Comparison of ENCODE assay signal across 9 cellular contexts in the genomic region with DNA sequence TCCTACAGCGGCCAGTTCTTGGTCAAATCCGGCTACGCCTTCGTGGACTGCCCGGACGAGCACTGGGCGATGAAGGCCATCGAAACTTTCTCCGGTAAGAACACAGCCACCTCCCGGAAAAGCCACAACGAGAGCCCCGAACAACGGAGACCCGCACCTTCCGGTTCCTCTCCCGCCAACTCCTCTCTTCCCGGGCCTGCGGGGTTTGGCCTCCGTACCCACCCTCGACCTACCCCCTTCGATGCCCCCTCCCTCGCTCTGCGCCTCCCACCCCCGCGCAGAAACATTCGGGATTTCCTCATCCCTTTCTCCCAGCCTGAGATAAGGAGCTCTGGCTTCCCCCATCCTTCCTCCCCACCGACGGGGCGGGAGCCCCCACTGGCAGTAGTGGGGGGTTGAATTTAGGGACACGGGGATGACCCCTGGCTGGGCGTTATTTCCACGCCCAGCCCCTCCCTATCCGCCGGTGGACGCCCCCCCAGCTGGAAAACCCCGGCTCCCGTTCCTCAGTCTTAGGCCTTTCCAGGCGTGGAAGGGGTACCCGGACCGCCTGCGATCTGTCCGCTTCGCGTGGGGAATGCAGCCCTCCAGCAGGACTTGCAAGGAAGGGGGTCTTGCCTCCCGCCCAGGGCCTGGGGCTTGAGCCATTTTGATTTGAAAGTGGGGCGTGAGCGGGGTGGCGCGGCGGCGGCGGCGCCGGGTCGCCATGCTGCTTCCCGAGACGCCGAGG. TPM values are rescaled to one million over a fixed set of nuclear protein-coding genes. Genes with fewer than 3 reads are reported as not detected.
DNase-seq lines count a peak whose midpoint lies in the region; ATAC-seq and TF ChIP-seq lines count a peak whose summit lies in the region.
"Had no signal": no experiment of that assay in that cellular context is flagged by ENCODE, and none has a peak within 500 bp of the region (broad histone marks: within the 10 kb centered on the region; RNA-seq: fewer than 3 reads in every experiment).

No MANE protein-coding gene starts in this region.

- H3K36me3 ChIP-seq in WERI-Rb-1: peaks cover 56% of the 10 kb centered on the region

- peaks cover 24% of the 10 kb centered on the region for H3K9me3 Mint-ChIP-seq in glutamatergic neuron (ENCODE audit: unreplicated experiment)
- no peaks in the 10 kb centered on the region for H3K9me3 Mint-ChIP-seq in stimulated activated naive B cell treated with anti-CD40 and anti-IgM and Interleukin-4, amounts not matched to agents 10 μg/mL and 1 μg/mL and 100 μg/mL, for 72 hours

- H3K4me3 Mint-ChIP-seq in glutamatergic neuron (ENCODE audit: unreplicated experiment): peak overlapping the region; percentile 97
- peak overlapping the region; percentile 81 to 82 for H3K4me3 Mint-ChIP-seq in stimulated activated naive B cell treated with anti-CD40 and anti-IgM and Interleukin-4, amounts not matched to agents 10 μg/mL and 1 μg/mL and 100 μg/mL, for 72 hours

- TF ChIP-seq CTCF in WERI-Rb-1 (IDR thresholded peaks at IDR 0.05; ENCODE audit: low read depth, low read length): no peak
- TF ChIP-seq CTCF in glutamatergic neuron (IDR thresholded peaks at IDR 0.05; ENCODE audit: partially characterized antibody, unreplicated experiment): no peak

- peaks cover 25% of the 10 kb centered on the region for H3K27me3 Mint-ChIP-seq in glutamatergic neuron (ENCODE audit: unreplicated experiment)
- peaks cover 74 to 90% of the 10 kb centered on the region in 2 donors for H3K27me3 Mint-ChIP-seq in stimulated activated naive B cell treated with anti-CD40 and anti-IgM and Interleukin-4, amounts not matched to agents 10 μg/mL and 1 μg/mL and 100 μg/mL, for 72 hours

- DNase-seq in activated effector memory CD4-positive, alpha-beta T cell treated with anti-CD3 and anti-CD28 coated beads, Interleukin-2, amount 50 U/mL, for 16 hours: peak; percentile 61
- DNase-seq in activated effector memory CD4-positive, alpha-beta T cell treated with Interleukin-2 at 50 U/mL for 16 hours: no peak
- DNase-seq in WERI-Rb-1 (peak; percentile 61), glutamatergic neuron (peak; percentile 52), DMS79 treated with DMSO at 0.1 percent for 48 hours (lab: John Stamatoyannopoulos, UW) (no peak), LoVo (ENCODE audit: low spot score) (no peak)
- DNase-seq in stimulated activated naive B cell treated with anti-CD40 and anti-IgM and Interleukin-4, amounts not matched to agents 10 μg/mL and 1 μg/mL and 100 μg/mL, for 72 hours: no peak
- DNase-seq: Kasumi-1 had no signal

- peak overlapping the region; percentile 99 for H3K27ac Mint-ChIP-seq in glutamatergic neuron (ENCODE audit: unreplicated experiment)
- peak overlapping the region; percentile 75 for H3K27ac Mint-ChIP-seq in stimulated activated naive B cell treated with anti-CD40 and anti-IgM and Interleukin-4, amounts not matched to agents 10 μg/mL and 1 μg/mL and 100 μg/mL, for 72 hours

- no peaks in the 10 kb centered on the region for H3K36me3 Mint-ChIP-seq in glutamatergic neuron (ENCODE audit: unreplicated experiment)
- H3K36me3 Mint-ChIP-seq in stimulated activated naive B cell treated with anti-CD40 and anti-IgM and Interleukin-4, amounts not matched to agents 10 μg/mL and 1 μg/mL and 100 μg/mL, for 72 hours: peaks cover 0 to 3% of the 10 kb centered on the region in 2 donors

- peaks cover 21% of the 10 kb centered on the region for H3K4me1 Mint-ChIP-seq in glutamatergic neuron (ENCODE audit: low read depth, unreplicated experiment)
- H3K4me1 Mint-ChIP-seq in stimulated activated naive B cell treated with anti-CD40 and anti-IgM and Interleukin-4, amounts not matched to agents 10 μg/mL and 1 μg/mL and 100 μg/mL, for 72 hours: peaks cover 17 to 41% of the 10 kb centered on the region in 2 donors

- no peak for ATAC-seq in stimulated activated naive B cell treated with anti-CD40 and anti-IgM and Interleukin-4, amounts not matched to agents 10 μg/mL and 1 μg/mL and 100 μg/mL, for 72 hours (replicated peaks)
- no peak for ATAC-seq in HG03039 (IDR thresholded peaks at IDR 0.05; ENCODE audit: unreplicated experiment)

- H3K27me3 ChIP-seq in WERI-Rb-1 (ENCODE audit: insufficient read depth, low read depth, severe bottlenecking): no peaks in the 10 kb centered on the region

- peak overlapping the region; percentile 91 for H3K4me3 ChIP-seq in WERI-Rb-1 (ENCODE audit: low read depth, low read length)

- H3K27ac ChIP-seq in WERI-Rb-1: peak overlapping the region; percentile 100

- no peaks in the 10 kb centered on the region for H3K9me3 ChIP-seq in WERI-Rb-1 (ENCODE audit: severe bottlenecking)

RNA-seq across cellular contexts. Expression of gene IGF2BP1, which starts 0.8 kb away (rescaled TPM):
- 260 TPM for total RNA-seq in glutamatergic neuron (ENCODE audit: unreplicated experiment)

RNA-seq across cellular contexts. Expression of gene GIP, which starts 29.6 kb away (rescaled TPM):
- not detected for total RNA-seq in glutamatergic neuron (ENCODE audit: unreplicated experiment)

RNA-seq across cellular contexts. Expression of gene SNF8, which starts 53.4 kb away (rescaled TPM):
- total RNA-seq in glutamatergic neuron (ENCODE audit: unreplicated experiment): 143 TPM

Comparison
In these comparisons a context has a peak if more than half of its experiments do, and no peak if none do; other contexts are left out.
1. DNase-seq: peak in activated effector memory CD4-positive, alpha-beta T cell treated with anti-CD3 and anti-CD28 coated beads, Interleukin-2, amount 50 U/mL, for 16 hours (single experiment), WERI-Rb-1 (single experiment) and glutamatergic neuron (single experiment); none in activated effector memory CD4-positive, alpha-beta T cell treated with Interleukin-2 at 50 U/mL for 16 hours (single experiment), stimulated activated naive B cell treated with anti-CD40 and anti-IgM and Interleukin-4, amounts not matched to agents 10 μg/mL and 1 μg/mL and 100 μg/mL, for 72 hours (single experiment), DMS79 treated with DMSO at 0.1 percent for 48 hours (single experiment) and LoVo (single experiment).